In the genomic region with DNA sequence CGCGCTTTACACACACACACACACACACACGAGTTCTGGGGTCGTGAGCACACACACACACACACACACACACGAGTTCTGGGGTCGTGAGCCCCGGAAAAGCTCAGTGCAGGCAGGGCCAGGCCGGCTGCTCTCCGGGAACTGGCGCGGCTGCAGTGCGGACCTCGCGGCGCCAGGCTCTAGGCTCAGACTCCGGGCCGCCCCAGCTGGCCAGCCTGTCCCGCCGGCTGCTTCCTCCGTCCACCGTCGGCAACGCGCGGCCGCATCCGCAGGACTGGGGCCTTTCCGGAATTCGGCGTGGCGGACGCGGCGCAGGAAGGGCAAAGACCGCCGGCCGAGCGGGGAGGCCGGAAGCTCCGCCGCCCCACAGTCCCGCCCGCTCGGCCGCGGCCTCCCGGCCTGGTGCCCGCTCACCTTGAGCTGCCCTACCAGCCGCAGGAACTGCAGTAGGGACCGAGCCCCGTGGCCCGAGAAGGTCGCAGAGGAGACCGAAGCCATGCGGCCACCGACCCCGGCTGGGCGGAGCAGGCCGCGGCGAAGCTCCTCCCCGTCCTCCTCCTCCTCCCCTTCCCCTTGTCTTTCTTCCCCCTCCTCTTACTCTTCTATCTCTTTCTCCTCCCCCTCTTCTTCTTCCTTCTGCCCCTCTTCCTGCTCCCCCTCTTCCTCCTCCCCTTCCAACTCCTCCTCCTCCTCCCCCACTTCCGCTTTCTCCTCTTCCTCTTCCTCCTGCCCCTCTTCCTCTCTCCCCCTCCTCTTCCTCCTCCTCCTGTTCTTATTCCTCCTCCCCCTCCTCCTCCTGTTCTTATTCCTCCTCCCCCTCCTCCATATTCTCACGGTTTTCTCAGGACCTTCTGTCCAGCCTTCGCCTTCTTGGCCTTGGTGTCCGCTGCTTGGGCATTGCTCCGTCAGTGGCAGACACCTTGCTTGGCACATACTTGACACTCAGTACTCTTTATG, we compare ENCODE assay signal across 1 cellular context.
TF ChIP-seq lines count a peak whose summit lies in the region.

A gene with protein sequence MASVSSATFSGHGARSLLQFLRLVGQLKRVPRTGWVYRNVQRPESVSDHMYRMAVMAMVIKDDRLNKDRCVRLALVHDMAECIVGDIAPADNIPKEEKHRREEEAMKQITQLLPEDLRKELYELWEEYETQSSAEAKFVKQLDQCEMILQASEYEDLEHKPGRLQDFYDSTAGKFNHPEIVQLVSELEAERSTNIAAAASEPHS (minus strand): TSS at position 533 of the 957 bp plus-strand sequence. CDS start 35 bp downstream, at position 498.

TF ChIP-seq in H1, 55 proteins besides CTCF, POLR2A, EP300 and RAD21 (continued from another document):
- TF ChIP-seq TAF7 (optimal IDR thresholded peaks at IDR 0.05; ENCODE audit: borderline replicate concordance, low read depth, low read length) (peak; percentile 60), ZNF274 (IDR thresholded peaks at IDR 0.05; ENCODE audit: borderline replicate concordance, extremely low read depth, low read length) (no peak), CEBPB (IDR thresholded peaks at IDR 0.05; ENCODE audit: low read depth, low read length) (no peak)
